Comparison of ENCODE assay signal across 1 cellular context in the genomic region with DNA sequence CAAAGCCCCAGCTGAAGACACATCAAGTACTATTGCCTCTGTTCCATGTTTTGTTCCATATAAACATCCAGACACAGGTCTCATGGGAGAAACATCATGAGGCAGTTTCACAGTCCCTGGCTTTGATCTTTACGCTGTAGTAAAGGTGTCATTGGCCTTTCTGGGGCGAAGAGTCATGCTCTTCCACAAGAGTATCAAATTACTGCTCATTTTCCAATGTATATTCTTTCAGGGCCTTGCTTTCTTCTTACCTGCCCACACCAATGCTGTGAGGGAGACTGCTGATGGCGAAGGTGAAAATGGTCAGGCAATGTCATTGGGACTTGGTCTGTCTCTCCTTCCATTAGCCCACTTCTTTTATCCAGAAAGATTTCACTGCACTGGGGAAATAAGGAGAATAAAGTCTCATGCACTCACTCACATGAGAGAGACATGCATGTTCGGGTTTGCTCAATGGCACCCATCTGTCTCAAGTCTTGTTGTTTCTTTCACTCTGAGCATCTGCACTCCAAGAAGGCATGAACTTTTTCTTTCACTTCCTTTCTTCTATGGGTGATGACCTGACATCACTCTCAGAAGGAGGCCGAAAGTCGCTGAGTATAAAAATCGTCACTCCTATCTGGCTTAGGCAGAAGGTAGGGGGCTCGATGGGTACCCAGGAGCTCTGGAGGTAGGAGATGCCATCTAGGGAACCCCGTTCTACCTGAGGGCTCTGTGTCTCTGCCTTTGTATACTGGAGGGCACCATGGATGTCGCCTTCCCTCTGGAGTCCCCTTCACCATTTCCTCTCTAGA.
TF ChIP-seq lines count a peak whose summit lies in the region.

No MANE protein-coding gene starts in this region.

TF ChIP-seq in GM12878, 131 proteins besides CTCF, POLR2A, EP300 and RAD21 (continued from another document):
- TF ChIP-seq YY1 (IDR thresholded peaks at IDR 0.05; ENCODE audit: low read depth, low read length) (peak; percentile 68), BHLHE40 (IDR thresholded peaks at IDR 0.05; ENCODE audit: borderline replicate concordance in 1 of 2, low read depth in 2 of 2, low read length in 1 of 2) (0 out of 4 replicates have a peak, but pooled peaks of 1 of the 2 experiments have one; percentile 14), HDAC2 (IDR thresholded peaks at IDR 0.05) (no peak), NR2F1 (conservative IDR thresholded peaks at IDR 0.05) (0 out of 2 replicates have a peak, but pooled peaks have one; percentile 45), SPI1 (IDR thresholded peaks at IDR 0.05; ENCODE audit: borderline replicate concordance, insufficient read depth, low read depth, low read length) (peak; percentile 93), ATF7 (IDR thresholded peaks at IDR 0.05; ENCODE audit: low read depth) (peak; percentile 87), POLR2AphosphoS5 (IDR thresholded peaks at IDR 0.05; ENCODE audit: low read length) (peak; percentile 82), SMAD1 (IDR thresholded peaks at IDR 0.05; ENCODE audit: low read depth, partially characterized antibody) (peak; percentile 43), JUNB (IDR thresholded peaks at IDR 0.05) (peak; percentile 53), CBFB (IDR thresholded peaks at IDR 0.05; ENCODE audit: low read depth) (no peak; the same call in 1 of the 2 replicates), CREM (IDR thresholded peaks at IDR 0.05; ENCODE audit: low read depth) (peak; percentile 54), BCL11A (IDR thresholded peaks at IDR 0.05; ENCODE audit: low read depth, low read length) (0 out of 2 replicates have a peak, but pooled peaks have one; percentile 3), PAX5 (IDR thresholded peaks at IDR 0.05; ENCODE audit: borderline replicate concordance, low read depth, low read length) (no peak; the same call in 1 of the 2 replicates), ZBED1 (IDR thresholded peaks at IDR 0.05; ENCODE audit: borderline replicate concordance) (peak; percentile 60; the same call in 1 of the 2 replicates), MTA2 (IDR thresholded peaks at IDR 0.05; ENCODE audit: low read depth) (no peak; the same call in 1 of the 2 replicates), CREB1 (IDR thresholded peaks at IDR 0.05; ENCODE audit: low read depth) (peak; percentile 77), MTA3 (IDR thresholded peaks at IDR 0.05; ENCODE audit: borderline replicate concordance, low read length) (no peak; the same call in 1 of the 2 replicates), HDGF (IDR thresholded peaks at IDR 0.05) (no peak), LARP7 (IDR thresholded peaks at IDR 0.05) (no peak), TCF12 (IDR thresholded peaks at IDR 0.05; ENCODE audit: low read depth, low read length) (0 out of 2 replicates have a peak, but pooled peaks have one; percentile 8), POU2F2 (IDR thresholded peaks at IDR 0.05; ENCODE audit: borderline replicate concordance, low read depth, low read length) (peak; percentile 58; the same call in 1 of the 3 replicates), RUNX3 (IDR thresholded peaks at IDR 0.05; ENCODE audit: low read length) (peak; percentile 17; the same call in 1 of the 2 replicates)
- TF ChIP-seq, protein P1, sequence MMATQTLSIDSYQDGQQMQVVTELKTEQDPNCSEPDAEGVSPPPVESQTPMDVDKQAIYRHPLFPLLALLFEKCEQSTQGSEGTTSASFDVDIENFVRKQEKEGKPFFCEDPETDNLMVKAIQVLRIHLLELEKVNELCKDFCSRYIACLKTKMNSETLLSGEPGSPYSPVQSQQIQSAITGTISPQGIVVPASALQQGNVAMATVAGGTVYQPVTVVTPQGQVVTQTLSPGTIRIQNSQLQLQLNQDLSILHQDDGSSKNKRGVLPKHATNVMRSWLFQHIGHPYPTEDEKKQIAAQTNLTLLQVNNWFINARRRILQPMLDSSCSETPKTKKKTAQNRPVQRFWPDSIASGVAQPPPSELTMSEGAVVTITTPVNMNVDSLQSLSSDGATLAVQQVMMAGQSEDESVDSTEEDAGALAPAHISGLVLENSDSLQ (IDR thresholded peaks at IDR 0.05), result peak; percentile 53; the same call in 1 of the 2 replicates
- TF ChIP-seq, protein P2, sequence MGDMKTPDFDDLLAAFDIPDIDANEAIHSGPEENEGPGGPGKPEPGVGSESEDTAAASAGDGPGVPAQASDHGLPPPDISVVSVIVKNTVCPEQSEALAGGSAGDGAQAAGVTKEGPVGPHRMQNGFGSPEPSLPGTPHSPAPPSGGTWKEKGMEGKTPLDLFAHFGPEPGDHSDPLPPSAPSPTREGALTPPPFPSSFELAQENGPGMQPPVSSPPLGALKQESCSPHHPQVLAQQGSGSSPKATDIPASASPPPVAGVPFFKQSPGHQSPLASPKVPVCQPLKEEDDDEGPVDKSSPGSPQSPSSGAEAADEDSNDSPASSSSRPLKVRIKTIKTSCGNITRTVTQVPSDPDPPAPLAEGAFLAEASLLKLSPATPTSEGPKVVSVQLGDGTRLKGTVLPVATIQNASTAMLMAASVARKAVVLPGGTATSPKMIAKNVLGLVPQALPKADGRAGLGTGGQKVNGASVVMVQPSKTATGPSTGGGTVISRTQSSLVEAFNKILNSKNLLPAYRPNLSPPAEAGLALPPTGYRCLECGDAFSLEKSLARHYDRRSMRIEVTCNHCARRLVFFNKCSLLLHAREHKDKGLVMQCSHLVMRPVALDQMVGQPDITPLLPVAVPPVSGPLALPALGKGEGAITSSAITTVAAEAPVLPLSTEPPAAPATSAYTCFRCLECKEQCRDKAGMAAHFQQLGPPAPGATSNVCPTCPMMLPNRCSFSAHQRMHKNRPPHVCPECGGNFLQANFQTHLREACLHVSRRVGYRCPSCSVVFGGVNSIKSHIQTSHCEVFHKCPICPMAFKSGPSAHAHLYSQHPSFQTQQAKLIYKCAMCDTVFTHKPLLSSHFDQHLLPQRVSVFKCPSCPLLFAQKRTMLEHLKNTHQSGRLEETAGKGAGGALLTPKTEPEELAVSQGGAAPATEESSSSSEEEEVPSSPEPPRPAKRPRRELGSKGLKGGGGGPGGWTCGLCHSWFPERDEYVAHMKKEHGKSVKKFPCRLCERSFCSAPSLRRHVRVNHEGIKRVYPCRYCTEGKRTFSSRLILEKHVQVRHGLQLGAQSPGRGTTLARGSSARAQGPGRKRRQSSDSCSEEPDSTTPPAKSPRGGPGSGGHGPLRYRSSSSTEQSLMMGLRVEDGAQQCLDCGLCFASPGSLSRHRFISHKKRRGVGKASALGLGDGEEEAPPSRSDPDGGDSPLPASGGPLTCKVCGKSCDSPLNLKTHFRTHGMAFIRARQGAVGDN (IDR thresholded peaks at IDR 0.05), result peak; percentile 93
- TF ChIP-seq, protein P3, sequence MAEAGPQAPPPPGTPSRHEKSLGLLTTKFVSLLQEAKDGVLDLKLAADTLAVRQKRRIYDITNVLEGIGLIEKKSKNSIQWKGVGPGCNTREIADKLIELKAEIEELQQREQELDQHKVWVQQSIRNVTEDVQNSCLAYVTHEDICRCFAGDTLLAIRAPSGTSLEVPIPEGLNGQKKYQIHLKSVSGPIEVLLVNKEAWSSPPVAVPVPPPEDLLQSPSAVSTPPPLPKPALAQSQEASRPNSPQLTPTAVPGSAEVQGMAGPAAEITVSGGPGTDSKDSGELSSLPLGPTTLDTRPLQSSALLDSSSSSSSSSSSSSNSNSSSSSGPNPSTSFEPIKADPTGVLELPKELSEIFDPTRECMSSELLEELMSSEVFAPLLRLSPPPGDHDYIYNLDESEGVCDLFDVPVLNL (IDR thresholded peaks at IDR 0.05; ENCODE audit: low read depth, low read length), result 0 out of 2 replicates have a peak, but pooled peaks have one; percentile 18
- TF ChIP-seq, protein P4, sequence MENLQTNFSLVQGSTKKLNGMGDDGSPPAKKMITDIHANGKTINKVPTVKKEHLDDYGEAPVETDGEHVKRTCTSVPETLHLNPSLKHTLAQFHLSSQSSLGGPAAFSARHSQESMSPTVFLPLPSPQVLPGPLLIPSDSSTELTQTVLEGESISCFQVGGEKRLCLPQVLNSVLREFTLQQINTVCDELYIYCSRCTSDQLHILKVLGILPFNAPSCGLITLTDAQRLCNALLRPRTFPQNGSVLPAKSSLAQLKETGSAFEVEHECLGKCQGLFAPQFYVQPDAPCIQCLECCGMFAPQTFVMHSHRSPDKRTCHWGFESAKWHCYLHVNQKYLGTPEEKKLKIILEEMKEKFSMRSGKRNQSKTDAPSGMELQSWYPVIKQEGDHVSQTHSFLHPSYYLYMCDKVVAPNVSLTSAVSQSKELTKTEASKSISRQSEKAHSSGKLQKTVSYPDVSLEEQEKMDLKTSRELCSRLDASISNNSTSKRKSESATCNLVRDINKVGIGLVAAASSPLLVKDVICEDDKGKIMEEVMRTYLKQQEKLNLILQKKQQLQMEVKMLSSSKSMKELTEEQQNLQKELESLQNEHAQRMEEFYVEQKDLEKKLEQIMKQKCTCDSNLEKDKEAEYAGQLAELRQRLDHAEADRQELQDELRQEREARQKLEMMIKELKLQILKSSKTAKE (IDR thresholded peaks at IDR 0.05; ENCODE audit: low read depth, poor library complexity, severe bottlenecking), result peak; percentile 21
- TF ChIP-seq, protein P5, sequence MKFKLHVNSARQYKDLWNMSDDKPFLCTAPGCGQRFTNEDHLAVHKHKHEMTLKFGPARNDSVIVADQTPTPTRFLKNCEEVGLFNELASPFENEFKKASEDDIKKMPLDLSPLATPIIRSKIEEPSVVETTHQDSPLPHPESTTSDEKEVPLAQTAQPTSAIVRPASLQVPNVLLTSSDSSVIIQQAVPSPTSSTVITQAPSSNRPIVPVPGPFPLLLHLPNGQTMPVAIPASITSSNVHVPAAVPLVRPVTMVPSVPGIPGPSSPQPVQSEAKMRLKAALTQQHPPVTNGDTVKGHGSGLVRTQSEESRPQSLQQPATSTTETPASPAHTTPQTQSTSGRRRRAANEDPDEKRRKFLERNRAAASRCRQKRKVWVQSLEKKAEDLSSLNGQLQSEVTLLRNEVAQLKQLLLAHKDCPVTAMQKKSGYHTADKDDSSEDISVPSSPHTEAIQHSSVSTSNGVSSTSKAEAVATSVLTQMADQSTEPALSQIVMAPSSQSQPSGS (IDR thresholded peaks at IDR 0.05; ENCODE audit: low read length), result peak; percentile 65; the same call in 1 of the 2 replicates
